In the genomic region with DNA sequence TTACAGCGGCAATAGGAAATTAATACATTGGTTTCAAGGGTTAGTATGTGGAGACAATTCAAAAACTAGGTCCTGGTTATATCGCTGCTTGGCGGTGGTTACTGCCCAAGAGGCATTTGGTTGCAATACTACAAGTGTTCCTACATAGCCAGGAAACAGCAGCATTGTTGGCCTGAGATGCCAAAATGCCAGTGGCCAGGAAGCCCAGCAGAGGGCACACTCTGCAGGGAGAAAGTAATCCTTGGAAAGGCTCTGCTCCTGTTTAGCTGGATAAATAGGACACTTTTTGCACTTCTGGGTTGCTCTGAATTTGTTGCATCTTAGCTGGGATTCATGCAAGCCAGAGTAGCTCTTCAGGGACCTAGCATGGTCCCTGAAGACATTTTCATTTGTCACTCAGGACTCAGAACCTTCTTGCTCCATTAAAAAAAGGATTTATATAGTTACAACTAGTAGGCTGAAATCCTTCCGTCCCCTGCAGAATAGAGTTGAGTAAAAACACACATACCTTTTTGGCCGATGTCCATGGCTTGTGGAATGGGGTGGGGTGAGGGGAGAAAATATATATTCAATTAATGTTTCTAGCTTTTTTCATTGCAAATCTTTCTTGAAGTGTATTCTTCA, we compare ENCODE assay signal across 1 cellular context.
TF ChIP-seq lines count a peak whose summit lies in the region.

No MANE protein-coding gene starts in this region.

TF ChIP-seq in WTC11, 78 proteins besides CTCF, POLR2A, EP300 and RAD21 (continued from another document):
- TF ChIP-seq, protein P1, sequence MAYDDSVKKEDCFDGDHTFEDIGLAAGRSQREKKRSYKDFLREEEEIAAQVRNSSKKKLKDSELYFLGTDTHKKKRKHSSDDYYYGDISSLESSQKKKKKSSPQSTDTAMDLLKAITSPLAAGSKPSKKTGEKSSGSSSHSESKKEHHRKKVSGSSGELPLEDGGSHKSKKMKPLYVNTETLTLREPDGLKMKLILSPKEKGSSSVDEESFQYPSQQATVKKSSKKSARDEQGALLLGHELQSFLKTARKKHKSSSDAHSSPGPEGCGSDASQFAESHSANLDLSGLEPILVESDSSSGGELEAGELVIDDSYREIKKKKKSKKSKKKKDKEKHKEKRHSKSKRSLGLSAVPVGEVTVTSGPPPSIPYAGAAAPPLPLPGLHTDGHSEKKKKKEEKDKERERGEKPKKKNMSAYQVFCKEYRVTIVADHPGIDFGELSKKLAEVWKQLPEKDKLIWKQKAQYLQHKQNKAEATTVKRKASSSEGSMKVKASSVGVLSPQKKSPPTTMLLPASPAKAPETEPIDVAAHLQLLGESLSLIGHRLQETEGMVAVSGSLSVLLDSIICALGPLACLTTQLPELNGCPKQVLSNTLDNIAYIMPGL (CRISPR knock-in tag; IDR thresholded peaks at IDR 0.05): no peak
- TF ChIP-seq FOXK1 (CRISPR knock-in tag; IDR thresholded peaks at IDR 0.05) (no peak), ZNF263 (CRISPR knock-in tag; IDR thresholded peaks at IDR 0.05; ENCODE audit: low read depth) (no peak), ZNF121 (CRISPR knock-in tag; IDR thresholded peaks at IDR 0.05) (no peak), ZNF416 (CRISPR knock-in tag; IDR thresholded peaks at IDR 0.05) (no peak), EMX1 (CRISPR knock-in tag; IDR thresholded peaks at IDR 0.05) (no peak), SMAD4 (CRISPR knock-in tag; IDR thresholded peaks at IDR 0.05) (no peak), HMGA2 (CRISPR knock-in tag; IDR thresholded peaks at IDR 0.05) (no peak), NFATC4 (CRISPR knock-in tag; IDR thresholded peaks at IDR 0.05) (no peak), ATF1 (CRISPR knock-in tag; IDR thresholded peaks at IDR 0.05) (no peak), ZBTB21 (CRISPR knock-in tag; IDR thresholded peaks at IDR 0.05; ENCODE audit: borderline replicate concordance) (no peak)
- TF ChIP-seq, protein P2, sequence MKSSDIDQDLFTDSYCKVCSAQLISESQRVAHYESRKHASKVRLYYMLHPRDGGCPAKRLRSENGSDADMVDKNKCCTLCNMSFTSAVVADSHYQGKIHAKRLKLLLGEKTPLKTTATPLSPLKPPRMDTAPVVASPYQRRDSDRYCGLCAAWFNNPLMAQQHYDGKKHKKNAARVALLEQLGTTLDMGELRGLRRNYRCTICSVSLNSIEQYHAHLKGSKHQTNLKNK (CRISPR knock-in tag; IDR thresholded peaks at IDR 0.05): no peak
- TF ChIP-seq, protein P3, sequence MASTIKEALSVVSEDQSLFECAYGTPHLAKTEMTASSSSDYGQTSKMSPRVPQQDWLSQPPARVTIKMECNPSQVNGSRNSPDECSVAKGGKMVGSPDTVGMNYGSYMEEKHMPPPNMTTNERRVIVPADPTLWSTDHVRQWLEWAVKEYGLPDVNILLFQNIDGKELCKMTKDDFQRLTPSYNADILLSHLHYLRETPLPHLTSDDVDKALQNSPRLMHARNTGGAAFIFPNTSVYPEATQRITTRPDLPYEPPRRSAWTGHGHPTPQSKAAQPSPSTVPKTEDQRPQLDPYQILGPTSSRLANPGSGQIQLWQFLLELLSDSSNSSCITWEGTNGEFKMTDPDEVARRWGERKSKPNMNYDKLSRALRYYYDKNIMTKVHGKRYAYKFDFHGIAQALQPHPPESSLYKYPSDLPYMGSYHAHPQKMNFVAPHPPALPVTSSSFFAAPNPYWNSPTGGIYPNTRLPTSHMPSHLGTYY (CRISPR knock-in tag; IDR thresholded peaks at IDR 0.05): no peak
- TF ChIP-seq, protein P4, sequence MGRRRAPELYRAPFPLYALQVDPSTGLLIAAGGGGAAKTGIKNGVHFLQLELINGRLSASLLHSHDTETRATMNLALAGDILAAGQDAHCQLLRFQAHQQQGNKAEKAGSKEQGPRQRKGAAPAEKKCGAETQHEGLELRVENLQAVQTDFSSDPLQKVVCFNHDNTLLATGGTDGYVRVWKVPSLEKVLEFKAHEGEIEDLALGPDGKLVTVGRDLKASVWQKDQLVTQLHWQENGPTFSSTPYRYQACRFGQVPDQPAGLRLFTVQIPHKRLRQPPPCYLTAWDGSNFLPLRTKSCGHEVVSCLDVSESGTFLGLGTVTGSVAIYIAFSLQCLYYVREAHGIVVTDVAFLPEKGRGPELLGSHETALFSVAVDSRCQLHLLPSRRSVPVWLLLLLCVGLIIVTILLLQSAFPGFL (CRISPR knock-in tag; IDR thresholded peaks at IDR 0.05; ENCODE audit: borderline replicate concordance): no peak
